8 cellular contexts compared by ENCODE assay signal in genomic region chr7:64625114-64626082, GRCh38. TPM values are rescaled to one million over a fixed set of nuclear protein-coding genes. Genes with fewer than 3 reads are reported as not detected.
DNase-seq lines count a peak whose midpoint lies in the region; TF ChIP-seq lines count a peak whose summit lies in the region.

No MANE protein-coding gene starts in this region.

- H3K36me3 ChIP-seq in OCI-LY1 (ENCODE audit: insufficient read depth, low read length) (no peaks in the 10 kb centered on the region), transverse colon (no peaks in the 10 kb centered on the region)

- no peaks in the 10 kb centered on the region for H3K27me3 Mint-ChIP-seq in activated naive CD4-positive, alpha-beta T cell treated with anti-CD3 and anti-CD28 coated beads, Interleukin-2, amount 10 ng/mL, durations not matched to agents 7 days and 5 days

- no peaks in the 10 kb centered on the region for H3K27me3 ChIP-seq in OCI-LY1 (ENCODE audit: insufficient read depth, low read length)
- H3K27me3 ChIP-seq in transverse colon = no peaks in the 10 kb centered on the region

- no peak overlapping the region for H3K4me3 Mint-ChIP-seq in activated naive CD4-positive, alpha-beta T cell treated with anti-CD3 and anti-CD28 coated beads, Interleukin-2, amount 10 ng/mL, durations not matched to agents 7 days and 5 days

- H3K36me3 Mint-ChIP-seq in activated naive CD4-positive, alpha-beta T cell treated with anti-CD3 and anti-CD28 coated beads, Interleukin-2, amount 10 ng/mL, durations not matched to agents 7 days and 5 days = no peaks in the 10 kb centered on the region

- no peak overlapping the region for H2AFZ ChIP-seq in OCI-LY1 (ENCODE audit: low read length)

- in situ Hi-C loops in transverse colon (cut with MboI; ENCODE audit: low pct_ligation_motif_present in 1 of 4, low pct_unique_long_range_greater_than_20kb in 1 of 4, low sequenced_read_pairs in 3 of 4) = loop anchor here in 1 of 4 donors (10.0 kb wide), 1 partner anchor 441 kb away; no protein-coding TSS in a partner anchor
- in situ Hi-C loops in G401 (cut with HindIII; ENCODE audit: low sequenced_read_pairs) = no loop called here

- no peak overlapping the region for H3K27ac Mint-ChIP-seq in activated naive CD4-positive, alpha-beta T cell treated with anti-CD3 and anti-CD28 coated beads, Interleukin-2, amount 10 ng/mL, durations not matched to agents 7 days and 5 days

- H3K9me3 ChIP-seq in OCI-LY1 (ENCODE audit: low read length) (peaks cover under 1% of the 10 kb centered on the region; the same call in 1 of the 2 replicates), transverse colon (peaks cover 0 to 2% of the 10 kb centered on the region in 2 donors)

- no peaks in the 10 kb centered on the region for H3K9me2 ChIP-seq in OCI-LY1 (ENCODE audit: low read depth, low read length)

- H3K4me1 ChIP-seq in OCI-LY1 (ENCODE audit: insufficient read depth, low read length, severe bottlenecking) = no peaks in the 10 kb centered on the region
- no peaks in the 10 kb centered on the region for H3K4me1 ChIP-seq in transverse colon

- H3K4me1 Mint-ChIP-seq in activated naive CD4-positive, alpha-beta T cell treated with anti-CD3 and anti-CD28 coated beads, Interleukin-2, amount 10 ng/mL, durations not matched to agents 7 days and 5 days = no peaks in the 10 kb centered on the region

- DNase-seq in foreskin fibroblast (no peak), transverse colon (no peak), G401 (ENCODE audit: low spot score) (no peak)
- no peak for DNase-seq in activated CD4-positive, CD25-positive, alpha-beta regulatory T cell (lab: John Stamatoyannopoulos, UW)
- DNase-seq in activated naive CD4-positive, alpha-beta T cell treated with anti-CD3 and anti-CD28 coated beads, Interleukin-2, amount 10 ng/mL, durations not matched to agents 7 days and 5 days = no peak

- H3K27ac ChIP-seq in 22Rv1 (no peak overlapping the region), OCI-LY1 (ENCODE audit: low read depth, low read length, poor library complexity, severe bottlenecking) (no peak overlapping the region), transverse colon (no peak overlapping the region)

- H4K20me1 ChIP-seq in OCI-LY1 (ENCODE audit: insufficient read depth, low read length) = no peaks in the 10 kb centered on the region

- no peaks in the 10 kb centered on the region for H3K79me2 ChIP-seq in OCI-LY1 (ENCODE audit: insufficient read depth, low read length)

- no peak overlapping the region for H3K4me3 ChIP-seq in OCI-LY1 (ENCODE audit: low read depth, low read length, poor library complexity, severe bottlenecking)
- H3K4me3 ChIP-seq in foreskin fibroblast (ENCODE audit: low read depth in 1 of 2, low read length in 2 of 2) = no peak overlapping the region
- H3K4me3 ChIP-seq in transverse colon = no peak overlapping the region

- intact Hi-C loops in transverse colon (cut with DNase I; ENCODE audit: low total_unique reads) = no loop called here

- peak; percentile 89 for TF ChIP-seq CTCF in 22Rv1 (IDR thresholded peaks at IDR 0.05)
- TF ChIP-seq CTCF in GM12872 (IDR thresholded peaks at IDR 0.05; ENCODE audit: insufficient read depth, low read depth, low read length) = peak; percentile 51; the same call in 2 of the 3 replicates
- peak; percentile 94 for TF ChIP-seq CTCF in OCI-LY1 (IDR thresholded peaks at IDR 0.05; ENCODE audit: low read length)
- TF ChIP-seq CTCF in foreskin fibroblast (IDR thresholded peaks at IDR 0.05; ENCODE audit: low read depth, low read length) = peak; percentile 31
- peak; percentile 40 to 83 (median 66) for TF ChIP-seq CTCF in transverse colon (IDR thresholded peaks at IDR 0.05)

- no peak for TF ChIP-seq POLR2A in transverse colon (IDR thresholded peaks at IDR 0.05)

- peaks cover 4% of the 10 kb centered on the region for H3K9me3 Mint-ChIP-seq in activated naive CD4-positive, alpha-beta T cell treated with anti-CD3 and anti-CD28 coated beads, Interleukin-2, amount 10 ng/mL, durations not matched to agents 7 days and 5 days

- CTCF ChIA-PET in activated naive CD4-positive, alpha-beta T cell treated with anti-CD3 and anti-CD28 coated beads, Interleukin-2, amount 10 ng/mL, durations not matched to agents 7 days and 5 days (lab: Charles Lee) = interaction anchor here (0.9 to 1.2 kb wide), 3 partner anchors 12 to 724 kb away, joined by 3 read pairs; no protein-coding TSS in a partner anchor

- H3F3A ChIP-seq in OCI-LY1 (ENCODE audit: insufficient read depth, low read length) = no peaks in the 10 kb centered on the region

- no peak overlapping the region for H3K9ac ChIP-seq in OCI-LY1 (ENCODE audit: low read length)

- TF ChIP-seq EP300 in transverse colon (IDR thresholded peaks at IDR 0.05; ENCODE audit: low read depth) = no peak

- WGBS in transverse colon (ENCODE audit: low coverage in 1 of 2), 2 donors = 14 to 30% methylated on average over 8 to 12 of the region's 12 CpGs

- H3K4me2 ChIP-seq in OCI-LY1 (ENCODE audit: low read length) = no peak overlapping the region

RNA-seq across cellular contexts. Expression of gene ZNF107, which starts 40.5 kb away (rescaled TPM):
- 10 to 100 TPM in 2 of 4 donors, 1 to 10 TPM in 2; 3.8 to 11.2 (median 8.4) TPM for total RNA-seq in transverse colon
- 4.1 and 7.5 TPM in 2 replicates for total RNA-seq in G401 (2014; rRNA removed; shearing (Covaris generic))

Comparison
In these comparisons a context has a peak if more than half of its experiments do, and no peak if none do; other contexts are left out.
1. CTCF ChIP-seq: peak in every context shown above with its lines; median percentile 94 in OCI-LY1; 89 in 22Rv1; 66 in transverse colon; 51 in GM12872; 31 in foreskin fibroblast.